ENCODE assay signal across 1 cellular context in genomic region chr16:8751481-8752311, GRCh38.
TF ChIP-seq lines count a peak whose summit lies in the region.

No MANE protein-coding gene starts in this region.

TF ChIP-seq in SK-N-SH, 30 proteins besides CTCF, POLR2A, EP300 and RAD21 (continued from another document):
- TF ChIP-seq USF2 (IDR thresholded peaks at IDR 0.05; ENCODE audit: borderline replicate concordance, low read depth, low read length) (no peak), REST (IDR thresholded peaks at IDR 0.05; ENCODE audit: low read depth, low read length) (no peak), FOXJ3 (CRISPR knock-in tag; IDR thresholded peaks at IDR 0.05) (no peak), USF1 (IDR thresholded peaks at IDR 0.05; ENCODE audit: borderline replicate concordance, low read depth) (no peak), GATA2 (CRISPR knock-in tag; IDR thresholded peaks at IDR 0.05) (no peak), RFX5 (IDR thresholded peaks at IDR 0.05; ENCODE audit: low read length) (no peak)
